Comparison of ENCODE assay signal across 16 cellular contexts in the genomic region with DNA sequence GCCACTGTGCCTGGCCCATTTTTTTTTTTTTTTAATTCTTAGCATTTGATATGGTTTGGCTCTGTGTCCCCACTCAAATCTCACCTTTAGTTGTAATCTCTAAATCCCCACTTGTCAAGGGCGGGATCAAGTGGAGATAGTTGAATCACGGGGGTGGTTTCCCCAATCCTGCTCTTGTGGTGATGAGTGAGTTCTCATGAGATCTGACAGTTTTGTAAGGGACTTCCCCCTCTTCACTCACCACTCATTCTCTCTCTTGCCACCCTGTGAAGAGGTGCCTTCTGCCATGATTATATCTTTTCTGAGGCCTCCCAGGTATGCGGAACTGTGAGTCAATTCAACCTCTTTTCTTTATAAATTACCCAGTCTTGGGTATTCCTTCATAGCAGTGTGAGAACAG. TPM values are rescaled to one million over a fixed set of nuclear protein-coding genes. Genes with fewer than 3 reads are reported as not detected.
DNase-seq lines count a peak whose midpoint lies in the region; ATAC-seq and TF ChIP-seq lines count a peak whose summit lies in the region.
"Had no signal": no experiment of that assay in that cellular context is flagged by ENCODE, and none has a peak within 500 bp of the region (broad histone marks: within the 10 kb centered on the region; RNA-seq: fewer than 3 reads in every experiment).

No MANE protein-coding gene starts in this region.

- no peaks in the 10 kb centered on the region for H3K4me1 Mint-ChIP-seq in T-helper 17 cell
- peaks cover 7 to 26% of the 10 kb centered on the region in 2 donors for H3K4me1 Mint-ChIP-seq in effector memory CD8-positive, alpha-beta T cell (ENCODE audit: low read depth in 2 of 2)
- H3K4me1 Mint-ChIP-seq in chondrocyte (ENCODE audit: low read depth) = peaks cover 6% of the 10 kb centered on the region

- peaks cover 3% of the 10 kb centered on the region for H3K9me3 ChIP-seq in T-helper 17 cell (ENCODE audit: control insufficient read depth, low read length, poor library complexity, severe bottlenecking)

- DNase-seq in activated CD4-positive, CD25-positive, alpha-beta regulatory T cell (lab: John Stamatoyannopoulos, UW) = no peak
- DNase-seq in T-helper 17 cell = no peak
- no peak for DNase-seq in effector memory CD8-positive, alpha-beta T cell
- DNase-seq in stimulated activated CD4-positive, alpha-beta T cell treated with anti-CD3 and anti-CD28 coated beads, TNF-alpha, amount 100 ng/mL, for 48 hours (ENCODE audit: low read depth in 3 of 3) = peak; percentile 24 to 66 (median 27)
- no peak for DNase-seq in chondrocyte (ENCODE audit: low spot score)
- DNase-seq in NCI-H82 (lab: John Stamatoyannopoulos, UW) = no peak
- DNase-seq in SIG-M5 (lab: John Stamatoyannopoulos, UW) = no peak
- DNase-seq: CD8-positive, alpha-beta T cell; effector memory CD4-positive, alpha-beta T cell; foreskin fibroblast; midbrain; NCI-H1694 treated with DMSO at 0.1 percent for 48 hours; NCI-H526 treated with DMSO at 0.1 percent for 48 hours; small intestine; substantia nigra had no signal

- H3K36me3 Mint-ChIP-seq in T-helper 17 cell (ENCODE audit: low read depth) = peaks cover under 1% of the 10 kb centered on the region
- no peaks in the 10 kb centered on the region for H3K36me3 Mint-ChIP-seq in effector memory CD8-positive, alpha-beta T cell (ENCODE audit: insufficient read depth)
- peaks cover 4% of the 10 kb centered on the region for H3K36me3 Mint-ChIP-seq in chondrocyte (ENCODE audit: low read depth)

- no peak overlapping the region for H3K4me3 Mint-ChIP-seq in T-helper 17 cell
- H3K4me3 Mint-ChIP-seq in effector memory CD8-positive, alpha-beta T cell = no peak overlapping the region
- no peak overlapping the region for H3K4me3 Mint-ChIP-seq in chondrocyte (ENCODE audit: unreplicated experiment)
- H3K4me3 Mint-ChIP-seq: CD8-positive, alpha-beta T cell had no signal

- H3K27me3 Mint-ChIP-seq in T-helper 17 cell (no peaks in the 10 kb centered on the region), chondrocyte (ENCODE audit: low read depth) (no peaks in the 10 kb centered on the region)
- H3K27me3 Mint-ChIP-seq in effector memory CD8-positive, alpha-beta T cell = no peaks in the 10 kb centered on the region

- H3K9me3 Mint-ChIP-seq in effector memory CD8-positive, alpha-beta T cell = peaks cover 2 to 10% of the 10 kb centered on the region in 2 donors
- H3K9me3 Mint-ChIP-seq in chondrocyte (ENCODE audit: low read depth) = peaks cover 23% of the 10 kb centered on the region

- ATAC-seq in activated CD4-positive, CD25-positive, alpha-beta regulatory T cell treated with anti-CD3 and anti-CD28 coated beads, Interleukin-2, amount 50 U/mL, for 24 hours = peak; percentile 99
- ATAC-seq in T-helper 17 cell = peak; percentile 59
- ATAC-seq in effector memory CD8-positive, alpha-beta T cell (replicated peaks) = peak; percentile 29
- ATAC-seq: CD8-positive, alpha-beta T cell had no signal

- H3K27ac Mint-ChIP-seq in T-helper 17 cell (no peak overlapping the region), chondrocyte (ENCODE audit: unreplicated experiment) (no peak overlapping the region)
- H3K27ac Mint-ChIP-seq in effector memory CD8-positive, alpha-beta T cell = no peak overlapping the region
- H3K27ac Mint-ChIP-seq: CD8-positive, alpha-beta T cell had no signal

- no peak for TF ChIP-seq CTCF in chondrocyte (IDR thresholded peaks at IDR 0.05)

RNA-seq across cellular contexts. Expression of gene NDUFAF2, which starts 27.2 kb away (rescaled TPM):
- total RNA-seq in T-helper 17 cell = 10 to 100 TPM; 10.5 to 14.5 TPM
- total RNA-seq in chondrocyte = 32.9 to 33.8 TPM (median 33.0 TPM) in 3 replicates

RNA-seq across cellular contexts. Expression of gene ERCC8, which starts 27.4 kb away (rescaled TPM):
- total RNA-seq in T-helper 17 cell (1 to 10 TPM; 6.6 to 6.8 TPM), chondrocyte (8.6 to 14.8 TPM (median 11.1 TPM) in 3 replicates)

Comparison
In these comparisons a context has a peak if more than half of its experiments do, and no peak if none do; other contexts are left out.
1. ATAC-seq: peak in every context shown above with its lines; median percentile 99 in activated CD4-positive, CD25-positive, alpha-beta regulatory T cell treated with anti-CD3 and anti-CD28 coated beads, Interleukin-2, amount 50 U/mL, for 24 hours; 59 in T-helper 17 cell; 29 in effector memory CD8-positive, alpha-beta T cell.
2. DNase-seq: peak in stimulated activated CD4-positive, alpha-beta T cell treated with anti-CD3 and anti-CD28 coated beads, TNF-alpha, amount 100 ng/mL, for 48 hours (3 of 3); none in activated CD4-positive, CD25-positive, alpha-beta regulatory T cell (0 of 4), T-helper 17 cell (0 of 3), effector memory CD8-positive, alpha-beta T cell (0 of 3), chondrocyte (single experiment), NCI-H82 (single experiment) and SIG-M5 (single experiment).